In the genomic region with DNA sequence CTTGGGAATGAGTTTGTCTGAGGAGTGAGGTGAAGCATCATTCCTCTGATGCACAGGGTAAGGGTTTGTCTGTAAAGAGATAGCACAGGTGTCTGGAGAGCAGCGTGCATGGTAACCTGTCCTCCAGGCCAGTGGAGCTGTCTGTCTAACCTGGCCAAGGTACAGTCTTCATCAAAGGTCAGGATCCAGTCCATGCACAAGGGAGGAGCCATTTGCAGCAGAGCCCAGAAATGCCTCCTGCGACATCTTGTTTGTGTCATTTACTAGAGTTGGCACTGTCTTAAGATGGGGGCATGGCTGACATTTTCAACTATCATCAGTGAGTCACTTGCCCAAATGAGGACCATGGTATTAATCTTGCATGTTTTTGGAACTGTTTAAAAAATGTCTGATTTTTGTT, we compare ENCODE assay signal across 19 cellular contexts.
DNase-seq lines count a peak whose midpoint lies in the region; ATAC-seq, FAIRE-seq and TF ChIP-seq lines count a peak whose summit lies in the region.
"Had no signal": no experiment of that assay in that cellular context is flagged by ENCODE, and none has a peak within 500 bp of the region (broad histone marks: within the 10 kb centered on the region; RNA-seq: fewer than 3 reads in every experiment).

No MANE protein-coding gene starts in this region.

- H3K4me1 ChIP-seq in HepG2 (ENCODE audit: insufficient read depth, low read length) (no peaks in the 10 kb centered on the region), right lobe of liver (no peaks in the 10 kb centered on the region), PC-3 (ENCODE audit: insufficient read depth, low read length) (peaks cover 38% of the 10 kb centered on the region)

- WGBS in HepG2 (ENCODE audit: low lambda C conversion rate), result 70% methylated on average over 2 of the region's 2 CpGs
- no CpG with 5 or more reads among the region's 2 CpGs for WGBS in right lobe of liver (ENCODE audit: insufficient coverage, low coverage, low lambda C conversion rate, missing lambda C conversion rate)

- H4K20me1 ChIP-seq in HepG2 (ENCODE audit: insufficient read depth, low read length), result no peaks in the 10 kb centered on the region
- no peaks in the 10 kb centered on the region for H4K20me1 ChIP-seq in PC-3 (ENCODE audit: low read length)

- H3K9me3 ChIP-seq in HepG2 (ENCODE audit: low read length) (no peaks in the 10 kb centered on the region), right lobe of liver (no peaks in the 10 kb centered on the region), PC-3 (ENCODE audit: low read length) (no peaks in the 10 kb centered on the region)
- H3K9me3 ChIP-seq: Caco-2 had no signal

- no peaks in the 10 kb centered on the region for H3K9me2 ChIP-seq in PC-3 (replicated peaks; ENCODE audit: low read length)

- no peak for DNase-seq in HepG2 (ENCODE audit: low spot score)
- no peak for DNase-seq in right lobe of liver
- no peak for DNase-seq in PC-3
- peak in 1 of 2 donors; percentile 51 for DNase-seq in left colon
- no peak for DNase-seq in NCI-H1048 (lab: John Stamatoyannopoulos, UW)
- DNase-seq in foreskin melanocyte, result no peak
- DNase-seq in D721Med (ENCODE audit: insufficient read length, low spot score), result no peak
- DNase-seq: ACHN; AML-193; Caco-2; H7; Kasumi-1; MM.1S; NCI-H1417; NCI-H1930; NCI-H69; NK-92 treated with Interleukin-12 subunit alpha and Interleukin-12 subunit beta, amount 100 ng/mL, for 24 hours; RPMI8226; SIG-M5 had no signal

- TF ChIP-seq RAD21 in HepG2 (CRISPR knock-in tag; IDR thresholded peaks at IDR 0.05), result no peak

- H3K36me3 ChIP-seq in HepG2 (replicated peaks in 1 of 2; ENCODE audit: control insufficient read depth in 1 of 2, insufficient read depth in 2 of 2, low read length in 2 of 2) (no peaks in the 10 kb centered on the region), right lobe of liver (no peaks in the 10 kb centered on the region), PC-3 (ENCODE audit: low read depth, low read length) (no peaks in the 10 kb centered on the region)

- H3K79me2 ChIP-seq in HepG2 (ENCODE audit: insufficient read depth, low read length) (no peaks in the 10 kb centered on the region), PC-3 (ENCODE audit: low read length) (no peaks in the 10 kb centered on the region)

- BruUV-seq in HepG2 (replicated peaks; lab: Mats Ljungman, UMichigan) (no TSS peak), PC-3 (replicated peaks; lab: Mats Ljungman, UMichigan) (no TSS peak)

- H3K27ac ChIP-seq in HepG2 (ENCODE audit: extremely low read length, insufficient read depth, low read length) (no peak overlapping the region), right lobe of liver (no peak overlapping the region), PC-3 (ENCODE audit: low read length) (no peak overlapping the region)

- POLR2A ChIA-PET in HepG2 (lab: Yijun Ruan, JAX) (no interaction called here), PC-3 (lab: Charles Lee; ENCODE audit: unreplicated experiment) (no interaction called here)

- ATAC-seq in HepG2 (peak; percentile 69), right lobe of liver (no peak), PC-3 (no peak), left colon (peak; percentile 71)

- H3K9ac ChIP-seq in HepG2 (ENCODE audit: insufficient read depth, low read depth, low read length) (no peak overlapping the region), PC-3 (ENCODE audit: low read length) (no peak overlapping the region)

- CTCF ChIA-PET in HepG2 (lab: Yijun Ruan, JAX; ENCODE audit: low intra/inter-chr PET ratio, low total read pairs) (no interaction called here), PC-3 (lab: Charles Lee) (no interaction called here)

- H3K4me2 ChIP-seq in HepG2 (ENCODE audit: low read depth, low read length) (no peak overlapping the region), PC-3 (ENCODE audit: low read length) (peak overlapping the region; percentile 30; the same call in 1 of the 2 replicates)

- H3K4me3 ChIP-seq in HepG2 (replicated peaks in 1 of 3; ENCODE audit: insufficient read depth in 1 of 3, low read depth in 2 of 3, low read length in 3 of 3), result no peak overlapping the region
- no peak overlapping the region for H3K4me3 ChIP-seq in right lobe of liver
- no peak overlapping the region for H3K4me3 ChIP-seq in PC-3 (ENCODE audit: low read length)

- H3K27me3 ChIP-seq in HepG2 (ENCODE audit: control insufficient read depth in 1 of 2, insufficient read depth in 2 of 2, low read length in 2 of 2) (peaks cover 0 to 4% of the 10 kb centered on the region in 2 experiments; a peak in 2 of 5 replicates), right lobe of liver (no peaks in the 10 kb centered on the region), PC-3 (ENCODE audit: low read length) (no peaks in the 10 kb centered on the region)

- no peak for FAIRE-seq in HepG2 (lab: Jason Lieb, UNC)
- FAIRE-seq in D721Med (lab: Jason Lieb, UNC), result no peak

- no peak for TF ChIP-seq EP300 in HepG2 (IDR thresholded peaks at IDR 0.05; ENCODE audit: low read depth in 2 of 2, low read length in 2 of 2)
- no peak for TF ChIP-seq EP300 in HepG2 (CRISPR knock-in tag; IDR thresholded peaks at IDR 0.05; ENCODE audit: borderline replicate concordance)

- TF ChIP-seq POLR2A in HepG2 (IDR thresholded peaks at IDR 0.05; ENCODE audit: insufficient read depth in 1 of 2, low read depth in 2 of 2, low read length in 2 of 2) (no peak), right lobe of liver (IDR thresholded peaks at IDR 0.05) (no peak)

- TF ChIP-seq CTCF in HepG2 (CRISPR knock-in tag; IDR thresholded peaks at IDR 0.05) (no peak), right lobe of liver (IDR thresholded peaks at IDR 0.05) (no peak), PC-3 (conservative IDR thresholded peaks at IDR 0.05; ENCODE audit: low read depth, low read length) (no peak), D721Med (IDR thresholded peaks at IDR 0.05; ENCODE audit: insufficient read depth, missing control alignments) (no peak)

- H3F3A ChIP-seq in PC-3 (ENCODE audit: low read length, unreplicated experiment), result no peaks in the 10 kb centered on the region

- H2AFZ ChIP-seq in HepG2 (ENCODE audit: low read length) (no peak overlapping the region), PC-3 (ENCODE audit: low read length) (no peak overlapping the region)

- in situ Hi-C loops in HepG2 (cut with HindIII; ENCODE audit: extremely low pct_ligation_motif_present, low pct_unique_long_range_greater_than_20kb), result loop anchor here (25.0 kb wide), 1 partner anchor 330 kb away; the partner anchor contains the start of gene IFIH1

- intact Hi-C loops in HepG2 (cut with micrococcal nuclease; ENCODE audit: unreplicated experiment), result no loop called here
- intact Hi-C loops in right lobe of liver (cut with DNase I), result no loop called here
- intact Hi-C loops in PC-3 (cut with micrococcal nuclease), result no loop called here
- intact Hi-C loops in left colon (cut with DNase I, micrococcal nuclease), result no loop called here

TF ChIP-seq in HepG2, 621 proteins besides CTCF, POLR2A, EP300 and RAD21:
- TF ChIP-seq ZNF75D (CRISPR knock-in tag; IDR thresholded peaks at IDR 0.05; ENCODE audit: borderline replicate concordance) (no peak), NFE2L1 (CRISPR knock-in tag; IDR thresholded peaks at IDR 0.05; ENCODE audit: borderline replicate concordance) (no peak), ZNF710 (CRISPR knock-in tag; IDR thresholded peaks at IDR 0.05; ENCODE audit: borderline replicate concordance) (no peak), TOE1 (CRISPR knock-in tag; IDR thresholded peaks at IDR 0.05) (no peak), MEF2D (CRISPR knock-in tag; IDR thresholded peaks at IDR 0.05) (no peak)
TF ChIP-seq in HepG2: peak in this region for 0.

Comparison
In these comparisons a context has a peak if more than half of its experiments do, and no peak if none do; other contexts are left out.
1. ATAC-seq: peak in HepG2 (single experiment) and left colon (single experiment); none in right lobe of liver (0 of 4) and PC-3 (single experiment).